Comparison of ENCODE assay signal across 8 cellular contexts in genomic region chr10:72243822-72244437, GRCh38. TPM values are rescaled to one million over a fixed set of nuclear protein-coding genes. Genes with fewer than 3 reads are reported as not detected.
DNase-seq lines count a peak whose midpoint lies in the region; ATAC-seq and TF ChIP-seq lines count a peak whose summit lies in the region.

No MANE protein-coding gene starts in this region.

- no peaks in the 10 kb centered on the region for H3K27me3 ChIP-seq in HCT116 (ENCODE audit: insufficient read depth, low read length)
- H3K27me3 ChIP-seq in heart left ventricle, result no peaks in the 10 kb centered on the region

- RAD21 ChIA-PET in HCT116 (lab: Charles Lee; ENCODE audit: low non-redundant PET in 1 of 2, low total read pairs in 2 of 2, uncharacterized antibody in 2 of 2, unreplicated experiment in 2 of 2), result no interaction called here

- H3K9me3 ChIP-seq in HCT116 (ENCODE audit: control insufficient read depth in 1 of 2, insufficient read depth in 1 of 2, low read depth in 1 of 2, low read length in 2 of 2) (no peaks in the 10 kb centered on the region), heart left ventricle (no peaks in the 10 kb centered on the region)

- no peak overlapping the region for H3K9ac ChIP-seq in HCT116 (ENCODE audit: low read length)

- H3K27ac Mint-ChIP-seq in activated CD8-positive, alpha-beta T cell treated with anti-CD3 and anti-CD28 coated beads, Interleukin-2, amount 10 ng/mL, durations not matched to agents 7 days and 5 days, result peak overlapping the region; percentile 55

- TF ChIP-seq POLR2A in HCT116 (IDR thresholded peaks at IDR 0.05; ENCODE audit: borderline replicate concordance, extremely low read depth, insufficient read depth, insufficient read length) (no peak), heart left ventricle (IDR thresholded peaks at IDR 0.05) (no peak)

- H4K20me1 ChIP-seq in HCT116 (ENCODE audit: insufficient read depth), result no peaks in the 10 kb centered on the region

- H3K4me3 ChIP-seq in HCT116 (replicated peaks in 1 of 2; ENCODE audit: low read depth in 1 of 2, low read length in 2 of 2) (no peak overlapping the region), heart left ventricle (no peak overlapping the region), skeletal muscle cell (ENCODE audit: low read depth, low read length) (no peak overlapping the region)

- POLR2A ChIA-PET in HCT116 (lab: Charles Lee), result no interaction called here
- POLR2A ChIA-PET in activated CD8-positive, alpha-beta T cell treated with anti-CD3 and anti-CD28 coated beads, Interleukin-2, amount 10 ng/mL, durations not matched to agents 7 days and 5 days (lab: Charles Lee), result interaction anchor here (1.1 to 6.4 kb wide), 2 partner anchors 31 to 35 kb away, joined by 4 to 52 read pairs; partner anchors contain the start of gene DDIT4

- H3K79me2 ChIP-seq in HCT116 (ENCODE audit: insufficient read depth, low read length), result no peaks in the 10 kb centered on the region

- no peak overlapping the region for H3K4me2 ChIP-seq in HCT116 (ENCODE audit: low read length)

- ATAC-seq in HCT116 (no peak), heart left ventricle (peak; percentile 2 to 52 (median 23)), GM18870 (IDR thresholded peaks at IDR 0.05; ENCODE audit: unreplicated experiment) (no peak)
- ATAC-seq in activated CD8-positive, alpha-beta T cell treated with anti-CD3 and anti-CD28 coated beads, Interleukin-2, amount 10 ng/mL, durations not matched to agents 7 days and 5 days, result no peak

- H3K36me3 ChIP-seq in HCT116 (ENCODE audit: control insufficient read depth in 1 of 2, insufficient read depth in 2 of 2, low read length in 2 of 2) (no peaks in the 10 kb centered on the region), heart left ventricle (no peaks in the 10 kb centered on the region)

- CTCF ChIA-PET in HCT116 (lab: Charles Lee), result no interaction called here
- CTCF ChIA-PET in activated CD8-positive, alpha-beta T cell treated with anti-CD3 and anti-CD28 coated beads, Interleukin-2, amount 10 ng/mL, durations not matched to agents 7 days and 5 days (lab: Charles Lee), result interaction anchor here (1.1 to 5.3 kb wide), 5 partner anchors 9 to 89 kb away, joined by 3 to 35 read pairs (median 5); no protein-coding TSS in a partner anchor

- 55 to 71% (median 65%) methylated on average over 11 of the region's 11 CpGs for WGBS in heart left ventricle, 4 donors

- no peak overlapping the region for H3K4me3 Mint-ChIP-seq in activated CD8-positive, alpha-beta T cell treated with anti-CD3 and anti-CD28 coated beads, Interleukin-2, amount 10 ng/mL, durations not matched to agents 7 days and 5 days

- no TSS peak for BruUV-seq in HCT116 (replicated peaks; lab: Mats Ljungman, UMichigan)

- peaks cover 6% of the 10 kb centered on the region for H3K36me3 Mint-ChIP-seq in activated CD8-positive, alpha-beta T cell treated with anti-CD3 and anti-CD28 coated beads, Interleukin-2, amount 10 ng/mL, durations not matched to agents 7 days and 5 days (ENCODE audit: low read depth)

- peaks cover 28 to 30% of the 10 kb centered on the region in 2 experiments for H3K4me1 ChIP-seq in HCT116 (ENCODE audit: control insufficient read depth in 1 of 2, insufficient read depth in 2 of 2, low read length in 2 of 2)
- H3K4me1 ChIP-seq in heart left ventricle, result peaks cover 23 to 79% (median 70%) of the 10 kb centered on the region in 12 donors

- H3K27me3 Mint-ChIP-seq in activated CD8-positive, alpha-beta T cell treated with anti-CD3 and anti-CD28 coated beads, Interleukin-2, amount 10 ng/mL, durations not matched to agents 7 days and 5 days (ENCODE audit: low read depth), result no peaks in the 10 kb centered on the region

- H3K9me3 Mint-ChIP-seq in activated CD8-positive, alpha-beta T cell treated with anti-CD3 and anti-CD28 coated beads, Interleukin-2, amount 10 ng/mL, durations not matched to agents 7 days and 5 days (ENCODE audit: insufficient read depth), result no peaks in the 10 kb centered on the region

- TF ChIP-seq RAD21 in HCT116 (IDR thresholded peaks at IDR 0.05; ENCODE audit: low read depth), result peak; percentile 32; the same call in 1 of the 2 replicates

- in situ Hi-C loops in ACHN (cut with HindIII; ENCODE audit: low pct_ligation_motif_present, low pct_unique_long_range_greater_than_20kb, low sequenced_read_pairs), result no loop called here

- H3K27ac ChIP-seq in HCT116 (ENCODE audit: low read depth, low read length) (no peak overlapping the region), heart left ventricle (peak overlapping the region; percentile 65 to 94 (median 82))

- H2AFZ ChIP-seq in HCT116 (ENCODE audit: low read depth, low read length, poor library complexity, severe bottlenecking), result no peak overlapping the region

- peak; percentile 85 for DNase-seq in ACHN
- no peak for DNase-seq in HCT116 (ENCODE audit: low read depth, low spot score)
- no peak for DNase-seq in activated CD8-positive, alpha-beta T cell treated with anti-CD3 and anti-CD28 coated beads, Interleukin-2, amount 10 ng/mL, durations not matched to agents 7 days and 5 days
- DNase-seq in heart left ventricle, result peak in 3 of 5 donors; percentile 34 to 58 (median 58)
- peak; percentile 95 for DNase-seq in skeletal muscle cell (ENCODE audit: low read depth)
- DNase-seq in GDM1 (lab: John Stamatoyannopoulos, UW), result no peak
- DNase-seq in effector CD4-positive, alpha-beta T cell, result no peak

- TF ChIP-seq CTCF in HCT116 (IDR thresholded peaks at IDR 0.05 in 2 of 3, conservative IDR thresholded peaks at IDR 0.05 in 1 of 3; ENCODE audit: borderline replicate concordance in 1 of 3, insufficient read depth in 1 of 3, low read depth in 2 of 3, low read length in 2 of 3) (0 out of 6 replicates have a peak, but pooled peaks of 2 of the 3 experiments have one; percentile 11 to 15), heart left ventricle (IDR thresholded peaks at IDR 0.05) (peak in 6 of 12 donors; percentile 11 to 36 (median 22))

- H3K9me2 ChIP-seq in HCT116 (ENCODE audit: insufficient read depth), result no peaks in the 10 kb centered on the region

- H3K4me1 Mint-ChIP-seq in activated CD8-positive, alpha-beta T cell treated with anti-CD3 and anti-CD28 coated beads, Interleukin-2, amount 10 ng/mL, durations not matched to agents 7 days and 5 days (ENCODE audit: low read depth), result peaks cover 72% of the 10 kb centered on the region

- intact Hi-C loops in HCT116 (cut with micrococcal nuclease), result no loop called here
- intact Hi-C loops in heart left ventricle (cut with DNase I), result loop anchor here in 3 of 10 donors (10.0 kb wide), 2 partner anchors 91 to 479 kb away; no protein-coding TSS in a partner anchor

TF ChIP-seq in HCT116, 20 proteins besides CTCF, POLR2A, EP300 and RAD21:
- TF ChIP-seq CBX3 (IDR thresholded peaks at IDR 0.05; ENCODE audit: low read depth) (peak; percentile 26; the same call in 1 of the 2 replicates), ZBTB33 (IDR thresholded peaks at IDR 0.05; ENCODE audit: extremely low read depth, insufficient replicate concordance, low read length) (no peak)

RNA-seq across cellular contexts. Expression of gene ASCC1, which starts 27.9 kb away (rescaled TPM):
- total RNA-seq in HCT116 (2021; ENCODE audit: unreplicated experiment), result 34.5 TPM
- polyA plus RNA-seq in HCT116 (2012), result 21.8 and 28.4 TPM in 2 replicates
- total RNA-seq in activated CD8-positive, alpha-beta T cell treated with anti-CD3 and anti-CD28 coated beads, Interleukin-2, amount 10 ng/mL, durations not matched to agents 7 days and 5 days, result 10 to 100 TPM; 34.8 to 40.3 TPM
- 10 to 100 TPM; 26.4 to 44.8 (median 35.3) TPM for total RNA-seq in heart left ventricle
- polyA plus RNA-seq in heart left ventricle, result 10 to 100 TPM; 12.0 to 49.6 TPM

RNA-seq across cellular contexts. Expression of gene ANAPC16, which starts 28.1 kb away (rescaled TPM):
- total RNA-seq in HCT116 (2021; ENCODE audit: unreplicated experiment), result 71.1 TPM
- polyA plus RNA-seq in HCT116 (2012), result 64.1 and 72.3 TPM in 2 replicates
- 10 to 100 TPM; 72.9 TPM for total RNA-seq in activated CD8-positive, alpha-beta T cell treated with anti-CD3 and anti-CD28 coated beads, Interleukin-2, amount 10 ng/mL, durations not matched to agents 7 days and 5 days
- 100 to 1,000 TPM; 135 to 237 (median 179) TPM for total RNA-seq in heart left ventricle
- polyA plus RNA-seq in heart left ventricle, result 100 to 1,000 TPM; 124 to 242 TPM

RNA-seq across cellular contexts. Expression of gene DDIT4, which starts 29.8 kb away (rescaled TPM):
- total RNA-seq in HCT116 (2021; ENCODE audit: unreplicated experiment) (462 TPM), heart left ventricle (10 to 100 TPM; 14.6 to 68.2 (median 40.4) TPM)
- polyA plus RNA-seq in HCT116 (2012), result 1,030 and 1,103 TPM in 2 replicates
- total RNA-seq in activated CD8-positive, alpha-beta T cell treated with anti-CD3 and anti-CD28 coated beads, Interleukin-2, amount 10 ng/mL, durations not matched to agents 7 days and 5 days, result 100 to 1,000 TPM; 382 to 384 TPM
- polyA plus RNA-seq in heart left ventricle, result 100 to 1,000 TPM in 1 of 2 donors, 10 to 100 TPM in 1; 59.4 to 112 TPM

Comparison
In these comparisons a context has a peak if more than half of its experiments do, and no peak if none do; other contexts are left out.
1. DNase-seq: peak in ACHN (single experiment), heart left ventricle (3 of 5) and skeletal muscle cell (single experiment); none in HCT116 (single experiment), activated CD8-positive, alpha-beta T cell treated with anti-CD3 and anti-CD28 coated beads, Interleukin-2, amount 10 ng/mL, durations not matched to agents 7 days and 5 days (single experiment), GDM1 (single experiment) and effector CD4-positive, alpha-beta T cell (single experiment).
2. ATAC-seq: peak in heart left ventricle (4 of 4); none in HCT116 (single experiment), activated CD8-positive, alpha-beta T cell treated with anti-CD3 and anti-CD28 coated beads, Interleukin-2, amount 10 ng/mL, durations not matched to agents 7 days and 5 days (single experiment) and GM18870 (single experiment).